Comparison of ENCODE assay signal across 11 cellular contexts in the genomic region with DNA sequence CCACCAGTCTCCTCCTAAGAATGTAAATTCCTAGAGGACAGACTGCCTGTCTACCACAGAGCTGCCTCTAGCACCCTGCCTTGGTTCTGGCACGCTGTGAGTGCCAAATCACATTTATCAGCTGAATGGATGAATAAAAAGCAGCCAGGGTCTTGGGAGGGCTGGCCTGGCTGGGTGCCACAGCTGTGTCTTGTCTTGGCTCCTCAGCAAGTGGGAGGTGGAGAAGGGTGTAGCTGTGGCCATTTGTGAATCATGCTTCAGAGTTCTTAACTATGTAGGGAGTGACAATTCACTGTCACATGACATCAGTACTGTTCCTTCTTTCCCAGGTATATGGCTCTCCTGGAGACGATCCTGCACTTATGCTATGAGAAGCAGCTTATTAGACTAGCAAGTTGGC.
DNase-seq lines count a peak whose midpoint lies in the region; ATAC-seq, FAIRE-seq and TF ChIP-seq lines count a peak whose summit lies in the region.
"Had no signal": no experiment of that assay in that cellular context is flagged by ENCODE, and none has a peak within 500 bp of the region (broad histone marks: within the 10 kb centered on the region; RNA-seq: fewer than 3 reads in every experiment).

No MANE protein-coding gene starts in this region.

- DNase-seq in GM23248: peak; percentile 54
- DNase-seq in RCC 7860 (ENCODE audit: low spot score): peak; percentile 96
- peak; percentile 46 for DNase-seq in fibroblast of the aortic adventitia (ENCODE audit: low read depth)
- DNase-seq in trophoblast cell: peak; percentile 65 to 85
- no peak for DNase-seq in KG1 (lab: John Stamatoyannopoulos, UW)
- no peak for DNase-seq in Kasumi-1 (lab: John Stamatoyannopoulos, UW)
- DNase-seq: NCI-H510A treated with DMSO at 0.1 percent for 48 hours had no signal

- no peak overlapping the region for H3K27ac ChIP-seq in GM23248
- no peak overlapping the region for H3K27ac ChIP-seq in trophoblast cell (ENCODE audit: low read depth, low read length)
- H3K27ac ChIP-seq: KMS-11 had no signal

- no peak overlapping the region for H2BK12ac ChIP-seq in trophoblast cell (ENCODE audit: low read length)

- H4K20me1 ChIP-seq in GM23248 (ENCODE audit: insufficient read depth): no peaks in the 10 kb centered on the region

- no peak overlapping the region for H2BK120ac ChIP-seq in trophoblast cell (ENCODE audit: insufficient read depth, low read length, poor library complexity)

- ATAC-seq in HG03159 (IDR thresholded peaks at IDR 0.05; ENCODE audit: unreplicated experiment): no peak
- no peak for ATAC-seq in GM18517 (IDR thresholded peaks at IDR 0.05; ENCODE audit: unreplicated experiment)

- H3K4me1 ChIP-seq in GM23248 (ENCODE audit: insufficient read depth) (peaks cover 27% of the 10 kb centered on the region), trophoblast cell (ENCODE audit: control insufficient read depth in 1 of 2, insufficient read depth in 2 of 2, low read length in 2 of 2) (peaks cover 6 to 10% of the 10 kb centered on the region in 2 experiments)

- H4K91ac ChIP-seq in trophoblast cell (ENCODE audit: low read depth, low read length): peak overlapping the region; percentile 3

- no peak overlapping the region for H4K12ac ChIP-seq in trophoblast cell (ENCODE audit: low read depth, low read length)

- H3K4ac ChIP-seq in trophoblast cell (ENCODE audit: low read depth, low read length): no peak overlapping the region

- 58 to 65% methylated on average over 2 of the region's 2 CpGs for WGBS in GM23248 (ENCODE audit: low coverage in 1 of 2, low lambda C conversion rate in 2 of 2, missing lambda C conversion rate in 2 of 2), 2 experiments
- WGBS in trophoblast cell (ENCODE audit: extremely low coverage, insufficient coverage, insufficient read length): no CpG with 5 or more reads among the region's 2 CpGs

- H3K9me3 ChIP-seq in GM23248 (ENCODE audit: low read depth): no peaks in the 10 kb centered on the region
- H3K9me3 ChIP-seq in trophoblast cell (ENCODE audit: insufficient read depth, low read depth, low read length): peaks cover 1% of the 10 kb centered on the region
- H3K9me3 ChIP-seq: adrenal gland had no signal

- H3F3A ChIP-seq in GM23248 (ENCODE audit: insufficient read depth): peaks cover 10% of the 10 kb centered on the region

- no peak for TF ChIP-seq CTCF in fibroblast of the aortic adventitia (IDR thresholded peaks at IDR 0.05; ENCODE audit: insufficient read depth, low read length)

- no peak overlapping the region for H2AK5ac ChIP-seq in trophoblast cell (ENCODE audit: low read length)

- H3K18ac ChIP-seq in trophoblast cell (ENCODE audit: low read length): no peak overlapping the region

- no peaks in the 10 kb centered on the region for H3K27me3 ChIP-seq in GM23248 (replicated peaks; ENCODE audit: insufficient read depth)
- no peaks in the 10 kb centered on the region for H3K27me3 ChIP-seq in trophoblast cell (ENCODE audit: insufficient read depth, low read length)
- H3K27me3 ChIP-seq: adrenal gland had no signal

- no peaks in the 10 kb centered on the region for H3K9me2 ChIP-seq in GM23248 (ENCODE audit: insufficient read depth)

- H3K9ac ChIP-seq in GM23248: no peak overlapping the region
- H3K9ac ChIP-seq in trophoblast cell (ENCODE audit: low read length): no peak overlapping the region
- H3K9ac ChIP-seq: KMS-11 had no signal

- peak overlapping the region; percentile 25 for H3K4me2 ChIP-seq in GM23248 (ENCODE audit: unreplicated experiment)
- no peak overlapping the region for H3K4me2 ChIP-seq in trophoblast cell (ENCODE audit: low read length)
- H3K4me2 ChIP-seq: KMS-11 had no signal

- H3K4me3 ChIP-seq in GM23248 (no peak overlapping the region), fibroblast of the aortic adventitia (ENCODE audit: low read depth, low read length) (no peak overlapping the region), trophoblast cell (ENCODE audit: low read depth, low read length) (no peak overlapping the region)

- H3K36me3 ChIP-seq in GM23248 (ENCODE audit: low read depth) (no peaks in the 10 kb centered on the region), trophoblast cell (ENCODE audit: control insufficient read depth in 1 of 2, insufficient read depth in 2 of 2, low read length in 2 of 2) (no peaks in the 10 kb centered on the region)
- H3K36me3 ChIP-seq: adrenal gland had no signal

- no peak overlapping the region for H2AFZ ChIP-seq in GM23248
- H2AFZ ChIP-seq in trophoblast cell (ENCODE audit: insufficient read depth, low read length, poor library complexity): no peak overlapping the region

- in situ Hi-C loops in GM23248 (cut with MboI): no loop called here

- no peak overlapping the region for H4K8ac ChIP-seq in trophoblast cell (ENCODE audit: low read depth, low read length)

- FAIRE-seq in RCC 7860 (lab: Jason Lieb, UNC): peak; percentile 93

- no peak overlapping the region for H3K23ac ChIP-seq in trophoblast cell (ENCODE audit: low read length)

- H3K14ac ChIP-seq in trophoblast cell (ENCODE audit: low read length): no peak overlapping the region

- H2BK5ac ChIP-seq in trophoblast cell (ENCODE audit: low read depth, low read length, poor library complexity): no peak overlapping the region

- no peaks in the 10 kb centered on the region for H3K79me1 ChIP-seq in trophoblast cell (ENCODE audit: low read length)

- no peaks in the 10 kb centered on the region for H3K79me2 ChIP-seq in GM23248 (ENCODE audit: insufficient read depth)
- H3K79me2 ChIP-seq in trophoblast cell (ENCODE audit: control insufficient read depth, insufficient read depth, low read length, poor library complexity): no peaks in the 10 kb centered on the region

Comparison
In these comparisons a context has a peak if more than half of its experiments do, and no peak if none do; other contexts are left out.
1. DNase-seq: peak in GM23248 (single experiment), RCC 7860 (single experiment), fibroblast of the aortic adventitia (single experiment) and trophoblast cell (2 of 2); none in KG1 (single experiment) and Kasumi-1 (0 of 2).